Comparison of ENCODE assay signal across 23 cellular contexts in the genomic region with DNA sequence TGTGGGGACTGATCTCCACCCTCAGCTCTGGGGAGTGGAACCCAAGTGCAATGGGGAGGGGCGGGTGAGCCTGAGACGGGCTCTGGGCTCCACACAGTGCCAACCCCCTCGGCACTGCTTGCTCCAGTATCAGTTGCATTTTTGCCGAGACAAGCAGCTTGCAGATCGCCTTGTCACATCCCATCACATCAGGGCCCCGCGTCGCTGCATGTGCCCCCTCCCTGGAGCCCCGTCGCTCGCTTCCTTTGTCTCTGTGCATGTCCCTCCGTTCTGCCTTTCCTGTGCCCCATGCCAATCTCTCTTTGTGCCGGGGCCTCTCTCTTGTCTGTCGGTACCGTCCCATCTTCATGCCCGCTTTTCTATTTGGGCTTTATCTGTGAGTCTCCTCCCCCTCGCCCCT.
DNase-seq lines count a peak whose midpoint lies in the region; ATAC-seq and TF ChIP-seq lines count a peak whose summit lies in the region.
"Had no signal": no experiment of that assay in that cellular context is flagged by ENCODE, and none has a peak within 500 bp of the region (broad histone marks: within the 10 kb centered on the region; RNA-seq: fewer than 3 reads in every experiment).

No MANE protein-coding gene starts in this region.

- no peaks in the 10 kb centered on the region for H3K79me2 ChIP-seq in mesendoderm (ENCODE audit: control insufficient read depth, insufficient read depth, low read length)

- TF ChIP-seq POLR2A in adrenal gland (IDR thresholded peaks at IDR 0.05): no peak

- H4K5ac ChIP-seq in mesendoderm (ENCODE audit: low read length): no peak overlapping the region

- H3K23ac ChIP-seq in mesendoderm (ENCODE audit: low read length): no peak overlapping the region

- no peaks in the 10 kb centered on the region for H3K4me1 Mint-ChIP-seq in activated naive CD4-positive, alpha-beta T cell treated with anti-CD3 and anti-CD28 coated beads, Interleukin-2, amount 50 U/mL, for 24 hours
- no peaks in the 10 kb centered on the region for H3K4me1 Mint-ChIP-seq in activated naive CD4-positive, alpha-beta T cell treated with anti-CD3 and anti-CD28 coated beads, Interleukin-2, amount 10 ng/mL, durations not matched to agents 7 days and 5 days
- H3K4me1 Mint-ChIP-seq in activated T-helper 1 cell treated with anti-CD3 and anti-CD28 coated beads, Interleukin-12 subunit alpha, Interleukin-12 subunit beta, Interleukin-2, Interleukin-4 antibody, amounts not matched to agents 30 ng/mL and 10 ng/mL and 1 ng/mL, durations not matched to agents 14 hours and 24 hours and 36 hours (ENCODE audit: low read depth): no peaks in the 10 kb centered on the region
- H3K4me1 Mint-ChIP-seq: activated CD8-positive, alpha-beta memory T cell treated with anti-CD3 and anti-CD28 coated beads, Interleukin-2, amount 10 ng/mL, durations not matched to agents 7 days and 5 days; central memory CD8-positive, alpha-beta T cell had no signal

- H3K9me3 Mint-ChIP-seq in activated naive CD4-positive, alpha-beta T cell treated with anti-CD3 and anti-CD28 coated beads, Interleukin-2, amount 50 U/mL, for 24 hours: no peaks in the 10 kb centered on the region
- H3K9me3 Mint-ChIP-seq in activated naive CD4-positive, alpha-beta T cell treated with anti-CD3 and anti-CD28 coated beads, Interleukin-2, amount 10 ng/mL, durations not matched to agents 7 days and 5 days: no peaks in the 10 kb centered on the region
- no peaks in the 10 kb centered on the region for H3K9me3 Mint-ChIP-seq in activated T-helper 1 cell treated with anti-CD3 and anti-CD28 coated beads, Interleukin-12 subunit alpha, Interleukin-12 subunit beta, Interleukin-2, Interleukin-4 antibody, amounts not matched to agents 30 ng/mL and 10 ng/mL and 1 ng/mL, durations not matched to agents 14 hours and 24 hours and 36 hours
- H3K9me3 Mint-ChIP-seq: activated CD4-positive, alpha-beta T cell treated with anti-CD3 and anti-CD28 coated beads, Interleukin-2, amount 10 ng/mL, durations not matched to agents 7 days and 5 days; central memory CD8-positive, alpha-beta T cell; WTC11 had no signal

- ATAC-seq in GM19324 (IDR thresholded peaks at IDR 0.05; ENCODE audit: low FRiP score, unreplicated experiment): no peak
- ATAC-seq: A549; activated CD8-positive, alpha-beta memory T cell treated with anti-CD3 and anti-CD28 coated beads, Interleukin-2, amount 10 ng/mL, durations not matched to agents 7 days and 5 days; gastroesophageal sphincter; WTC11 had no signal

- no peak overlapping the region for H3K4me2 ChIP-seq in mesendoderm (ENCODE audit: low read length)
- H3K4me2 ChIP-seq: A549 had no signal

- no peak overlapping the region for H2BK15ac ChIP-seq in mesendoderm (replicated peaks; ENCODE audit: low read depth)

- H3K4me1 ChIP-seq in mesendoderm (ENCODE audit: control insufficient read depth, low read depth, low read length): no peaks in the 10 kb centered on the region
- peaks cover 14% of the 10 kb centered on the region for H3K4me1 ChIP-seq in thymus (ENCODE audit: control insufficient read depth, insufficient read depth, low read length)
- no peaks in the 10 kb centered on the region for H3K4me1 ChIP-seq in adrenal gland (replicated peaks in 1 of 2)
- H3K4me1 ChIP-seq: A549, gastroesophageal sphincter, uterus had no signal

- no peak overlapping the region for H2BK5ac ChIP-seq in mesendoderm (ENCODE audit: low read length)

- H3K36me3 ChIP-seq in mesendoderm (ENCODE audit: control insufficient read depth, insufficient read depth, low read length) (no peaks in the 10 kb centered on the region), thymus (ENCODE audit: control insufficient read depth, insufficient read depth) (no peaks in the 10 kb centered on the region), adrenal gland (replicated peaks in 1 of 2) (no peaks in the 10 kb centered on the region)
- H3K36me3 ChIP-seq: gastroesophageal sphincter, uterus had no signal

- no peak overlapping the region for H3K18ac ChIP-seq in mesendoderm (ENCODE audit: low read length)

- H3K27me3 ChIP-seq in mesendoderm (ENCODE audit: insufficient read depth, low read length, poor library complexity) (no peaks in the 10 kb centered on the region), thymus (ENCODE audit: control insufficient read depth, insufficient read depth) (no peaks in the 10 kb centered on the region), adrenal gland (no peaks in the 10 kb centered on the region)
- H3K27me3 ChIP-seq: uterus had no signal

- CTCF ChIA-PET in activated naive CD4-positive, alpha-beta T cell treated with anti-CD3 and anti-CD28 coated beads, Interleukin-2, amount 10 ng/mL, durations not matched to agents 7 days and 5 days (lab: Charles Lee): no interaction called here

- H3K4ac ChIP-seq in mesendoderm (ENCODE audit: low read depth, low read length): no peak overlapping the region

- H3K27ac Mint-ChIP-seq in activated naive CD4-positive, alpha-beta T cell treated with anti-CD3 and anti-CD28 coated beads, Interleukin-2, amount 50 U/mL, for 24 hours: no peak overlapping the region
- no peak overlapping the region for H3K27ac Mint-ChIP-seq in activated naive CD4-positive, alpha-beta T cell treated with anti-CD3 and anti-CD28 coated beads, Interleukin-2, amount 10 ng/mL, durations not matched to agents 7 days and 5 days
- H3K27ac Mint-ChIP-seq in activated T-helper 1 cell treated with anti-CD3 and anti-CD28 coated beads, Interleukin-12 subunit alpha, Interleukin-12 subunit beta, Interleukin-2, Interleukin-4 antibody, amounts not matched to agents 30 ng/mL and 10 ng/mL and 1 ng/mL, durations not matched to agents 14 hours and 24 hours and 36 hours: peak overlapping the region; percentile 44
- H3K27ac Mint-ChIP-seq: activated CD4-positive, alpha-beta T cell treated with anti-CD3 and anti-CD28 coated beads, Interleukin-2, amount 10 ng/mL, durations not matched to agents 7 days and 5 days; activated CD8-positive, alpha-beta memory T cell treated with anti-CD3 and anti-CD28 coated beads, Interleukin-2, amount 10 ng/mL, durations not matched to agents 7 days and 5 days had no signal

- H3K27ac ChIP-seq in mesendoderm (ENCODE audit: low read depth, low read length) (no peak overlapping the region), thymus (ENCODE audit: low read depth) (no peak overlapping the region), adrenal gland (no peak overlapping the region)
- H3K27ac ChIP-seq: A549, gastroesophageal sphincter, uterus had no signal

- no peaks in the 10 kb centered on the region for H3K36me3 Mint-ChIP-seq in activated naive CD4-positive, alpha-beta T cell treated with anti-CD3 and anti-CD28 coated beads, Interleukin-2, amount 50 U/mL, for 24 hours
- no peaks in the 10 kb centered on the region for H3K36me3 Mint-ChIP-seq in activated naive CD4-positive, alpha-beta T cell treated with anti-CD3 and anti-CD28 coated beads, Interleukin-2, amount 10 ng/mL, durations not matched to agents 7 days and 5 days
- no peaks in the 10 kb centered on the region for H3K36me3 Mint-ChIP-seq in activated T-helper 1 cell treated with anti-CD3 and anti-CD28 coated beads, Interleukin-12 subunit alpha, Interleukin-12 subunit beta, Interleukin-2, Interleukin-4 antibody, amounts not matched to agents 30 ng/mL and 10 ng/mL and 1 ng/mL, durations not matched to agents 14 hours and 24 hours and 36 hours (ENCODE audit: low read depth)
- H3K36me3 Mint-ChIP-seq: activated CD8-positive, alpha-beta memory T cell treated with anti-CD3 and anti-CD28 coated beads, Interleukin-2, amount 10 ng/mL, durations not matched to agents 7 days and 5 days; WTC11 had no signal

- H3K79me1 ChIP-seq in mesendoderm (ENCODE audit: low read length): no peaks in the 10 kb centered on the region

- peak overlapping the region; percentile 2 for H3K56ac ChIP-seq in mesendoderm (ENCODE audit: low read length)

- H3K9me3 ChIP-seq in thymus (ENCODE audit: control insufficient read depth) (no peaks in the 10 kb centered on the region), adrenal gland (replicated peaks in 1 of 3) (no peaks in the 10 kb centered on the region)
- H3K9me3 ChIP-seq: A549, gastroesophageal sphincter, uterus had no signal

- peaks cover 5% of the 10 kb centered on the region for H3K27me3 Mint-ChIP-seq in activated naive CD4-positive, alpha-beta T cell treated with anti-CD3 and anti-CD28 coated beads, Interleukin-2, amount 50 U/mL, for 24 hours
- H3K27me3 Mint-ChIP-seq in activated naive CD4-positive, alpha-beta T cell treated with anti-CD3 and anti-CD28 coated beads, Interleukin-2, amount 10 ng/mL, durations not matched to agents 7 days and 5 days: peaks cover 11% of the 10 kb centered on the region
- peaks cover 13% of the 10 kb centered on the region for H3K27me3 Mint-ChIP-seq in activated T-helper 1 cell treated with anti-CD3 and anti-CD28 coated beads, Interleukin-12 subunit alpha, Interleukin-12 subunit beta, Interleukin-2, Interleukin-4 antibody, amounts not matched to agents 30 ng/mL and 10 ng/mL and 1 ng/mL, durations not matched to agents 14 hours and 24 hours and 36 hours (ENCODE audit: insufficient read depth)
- H3K27me3 Mint-ChIP-seq: activated CD4-positive, alpha-beta T cell treated with anti-CD3 and anti-CD28 coated beads, Interleukin-2, amount 10 ng/mL, durations not matched to agents 7 days and 5 days had no signal

- H2AK5ac ChIP-seq in mesendoderm (ENCODE audit: low read length): no peak overlapping the region

- H4K8ac ChIP-seq in mesendoderm (ENCODE audit: low read depth, low read length): no peak overlapping the region

- H3K4me3 ChIP-seq in mesendoderm (ENCODE audit: low read length) (no peak overlapping the region), thymus (ENCODE audit: low read length) (peak overlapping the region; percentile 1), adrenal gland (no peak overlapping the region)
- H3K4me3 ChIP-seq: A549, gastroesophageal sphincter, uterus had no signal

- no CpG with 5 or more reads among the region's 17 CpGs for WGBS in mesendoderm (ENCODE audit: extremely low coverage, insufficient coverage, low lambda C conversion rate)
- WGBS in thymus: 59% methylated on average over 17 of the region's 17 CpGs
- WGBS in adrenal gland, 4 donors: 72 to 79% (median 78%) methylated on average over 17 of the region's 17 CpGs

- no peak overlapping the region for H2BK120ac ChIP-seq in mesendoderm (ENCODE audit: low read depth, low read length)

- DNase-seq in activated naive CD4-positive, alpha-beta T cell treated with anti-CD3 and anti-CD28 coated beads, Interleukin-2, amount 10 ng/mL, durations not matched to agents 7 days and 5 days: no peak
- no peak for DNase-seq in activated T-helper 1 cell treated with anti-CD3 and anti-CD28 coated beads, Interleukin-12 subunit alpha, Interleukin-12 subunit beta, Interleukin-2, Interleukin-4 antibody, amounts not matched to agents 30 ng/mL and 10 ng/mL and 1 ng/mL, durations not matched to agents 14 hours and 24 hours and 36 hours (ENCODE audit: low spot score)
- no peak for DNase-seq in mesendoderm
- no peak for DNase-seq in adrenal gland
- DNase-seq in NCI-H510A (lab: John Stamatoyannopoulos, UW): no peak
- DNase-seq: activated CD4-positive, alpha-beta T cell treated with anti-CD3 and anti-CD28 coated beads, Interleukin-2, amount 10 ng/mL, durations not matched to agents 7 days and 5 days; activated CD8-positive, alpha-beta memory T cell treated with anti-CD3 and anti-CD28 coated beads, Interleukin-2, amount 10 ng/mL, durations not matched to agents 7 days and 5 days; activated naive CD4-positive, alpha-beta T cell treated with anti-CD3 and anti-CD28 coated beads, Interleukin-2, amount 50 U/mL, for 16 hours; AML-193; hippocampal formation; NCI-H1694; SIG-M5; small intestine; stimulated activated CD4-positive, alpha-beta T cell treated with anti-CD3 and anti-CD28 coated beads, Interleukin-2, amount 100 ng/mL, for 24 hours; T-helper 9 cell; uterus had no signal

- peak overlapping the region; percentile 42 for H3K4me3 Mint-ChIP-seq in activated naive CD4-positive, alpha-beta T cell treated with anti-CD3 and anti-CD28 coated beads, Interleukin-2, amount 50 U/mL, for 24 hours
- no peak overlapping the region for H3K4me3 Mint-ChIP-seq in activated naive CD4-positive, alpha-beta T cell treated with anti-CD3 and anti-CD28 coated beads, Interleukin-2, amount 10 ng/mL, durations not matched to agents 7 days and 5 days
- H3K4me3 Mint-ChIP-seq in activated T-helper 1 cell treated with anti-CD3 and anti-CD28 coated beads, Interleukin-12 subunit alpha, Interleukin-12 subunit beta, Interleukin-2, Interleukin-4 antibody, amounts not matched to agents 30 ng/mL and 10 ng/mL and 1 ng/mL, durations not matched to agents 14 hours and 24 hours and 36 hours: no peak overlapping the region
- H3K4me3 Mint-ChIP-seq: activated CD4-positive, alpha-beta T cell treated with anti-CD3 and anti-CD28 coated beads, Interleukin-2, amount 10 ng/mL, durations not matched to agents 7 days and 5 days; activated CD8-positive, alpha-beta memory T cell treated with anti-CD3 and anti-CD28 coated beads, Interleukin-2, amount 10 ng/mL, durations not matched to agents 7 days and 5 days; central memory CD8-positive, alpha-beta T cell; WTC11 had no signal

- intact Hi-C loops in activated T-helper 1 cell treated with anti-CD3 and anti-CD28 coated beads, Interleukin-12 subunit alpha, Interleukin-12 subunit beta, Interleukin-2, Interleukin-4 antibody, amounts not matched to agents 30 ng/mL and 10 ng/mL and 1 ng/mL, durations not matched to agents 14 hours and 24 hours and 36 hours (cut with micrococcal nuclease): no loop called here
- intact Hi-C loops in adrenal gland (cut with DNase I): no loop called here

- no peak for TF ChIP-seq CTCF in adrenal gland (IDR thresholded peaks at IDR 0.05)

- H3K9ac ChIP-seq in mesendoderm (ENCODE audit: low read length): no peak overlapping the region
